ENCODE assay signal across 8 cellular contexts in the genomic region with DNA sequence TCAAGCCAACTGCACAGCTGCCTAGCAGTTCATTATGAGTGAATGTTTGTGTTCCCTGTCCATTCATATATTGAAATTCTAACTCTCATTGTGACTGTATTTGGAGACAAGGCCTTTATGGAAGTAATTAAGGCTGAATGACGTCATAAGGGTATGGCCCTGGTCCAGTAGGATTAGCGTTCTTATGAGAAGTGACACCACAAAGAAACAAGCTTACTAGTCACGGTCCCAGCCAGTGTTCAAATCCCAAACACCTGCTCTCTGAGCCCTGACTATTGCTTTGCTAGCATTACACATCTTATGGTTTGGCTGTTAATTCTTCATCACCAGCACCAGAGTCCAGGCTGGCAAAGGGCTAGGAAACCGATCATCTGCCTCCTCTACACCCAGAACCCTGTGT. TPM values are rescaled to one million over a fixed set of nuclear protein-coding genes. Genes with fewer than 3 reads are reported as not detected.
A peak's percentile ranks its signal among the peaks of the same experiment; 100 is the strongest.
DNase-seq lines count a peak whose midpoint lies in the region; ATAC-seq and TF ChIP-seq lines count a peak whose summit lies in the region.

No MANE protein-coding gene starts in this region.

- peak overlapping the region; percentile 97 for H3K27ac Mint-ChIP-seq in HFFc6
- peak overlapping the region; percentile 96 for H3K27ac Mint-ChIP-seq in activated naive CD8-positive, alpha-beta T cell

- peaks cover 11% of the 10 kb centered on the region for H3K36me3 Mint-ChIP-seq in HFFc6 (ENCODE audit: low read depth)
- no peaks in the 10 kb centered on the region for H3K36me3 Mint-ChIP-seq in activated naive CD8-positive, alpha-beta T cell

- TF ChIP-seq CTCF in HFFc6 (IDR thresholded peaks at IDR 0.05) (no peak), lower lobe of right lung (IDR thresholded peaks at IDR 0.05) (no peak)

- ATAC-seq in lower lobe of right lung: no peak
- ATAC-seq in HG03457 (IDR thresholded peaks at IDR 0.05; ENCODE audit: unreplicated experiment): no peak
- no peak for ATAC-seq in GM18870 (IDR thresholded peaks at IDR 0.05; ENCODE audit: unreplicated experiment)
- ATAC-seq in HG02885 (IDR thresholded peaks at IDR 0.05; ENCODE audit: poor library complexity, unreplicated experiment): no peak

- H3K27me3 ChIP-seq in lower lobe of right lung (ENCODE audit: low read depth): no peaks in the 10 kb centered on the region

- H3K36me3 ChIP-seq in lower lobe of right lung: peaks cover 9% of the 10 kb centered on the region

- H3K4me3 Mint-ChIP-seq in HFFc6: peak overlapping the region; percentile 99
- peak overlapping the region; percentile 98 for H3K4me3 Mint-ChIP-seq in activated naive CD8-positive, alpha-beta T cell

- no peaks in the 10 kb centered on the region for H3K9me3 ChIP-seq in lower lobe of right lung

- no peaks in the 10 kb centered on the region for H3K9me3 Mint-ChIP-seq in HFFc6
- no peaks in the 10 kb centered on the region for H3K9me3 Mint-ChIP-seq in activated naive CD8-positive, alpha-beta T cell (ENCODE audit: low read depth)

- no peaks in the 10 kb centered on the region for H3K27me3 Mint-ChIP-seq in HFFc6 (ENCODE audit: insufficient read depth)
- no peaks in the 10 kb centered on the region for H3K27me3 Mint-ChIP-seq in activated naive CD8-positive, alpha-beta T cell

- intact Hi-C loops in lower lobe of right lung (cut with DNase I): no loop called here

- peaks cover 24% of the 10 kb centered on the region for H3K4me1 ChIP-seq in lower lobe of right lung

- DNase-seq in AG20443 (ENCODE audit: low spot score) (peak; percentile 65), HFFc6 (peak; percentile 81), lower lobe of right lung (no peak), cerebellum (ENCODE audit: low spot score) (no peak)

- H3K4me3 ChIP-seq in lower lobe of right lung: peak overlapping the region; percentile 99

- peaks cover 36% of the 10 kb centered on the region for H3K4me1 Mint-ChIP-seq in HFFc6 (ENCODE audit: low read depth)
- H3K4me1 Mint-ChIP-seq in activated naive CD8-positive, alpha-beta T cell (ENCODE audit: low read depth): peaks cover 35% of the 10 kb centered on the region

- H3K27ac ChIP-seq in lower lobe of right lung: peak overlapping the region; percentile 97

RNA-seq across cellular contexts. Expression of a gene that starts 2.2 kb away (rescaled TPM):
- total RNA-seq in HFFc6 (2021; fragmentation: NEBNext Ultra II Directional; extraction: Animal tissue kit (Norgen Biotek cat#: 25700)): 10 to 100 TPM; 15.0 to 24.5 (median 17.5) TPM
- 8.2 TPM for total RNA-seq in lower lobe of right lung
- 9.3 TPM for total RNA-seq in cerebellum

RNA-seq across cellular contexts. Expression of a gene that starts 2.4 kb away (rescaled TPM):
- total RNA-seq in HFFc6 (2021; fragmentation: NEBNext Ultra II Directional; extraction: Animal tissue kit (Norgen Biotek cat#: 25700)): 10 to 100 TPM; 13.0 to 16.3 (median 14.7) TPM
- 23.1 TPM for total RNA-seq in lower lobe of right lung
- 16.7 TPM for total RNA-seq in cerebellum

RNA-seq across cellular contexts. Expression of a gene that starts 16.9 kb away (rescaled TPM):
- total RNA-seq in HFFc6 (2021; fragmentation: NEBNext Ultra II Directional; extraction: Animal tissue kit (Norgen Biotek cat#: 25700)): 1 to 10 TPM in 5 of 6 experiments, under 1 TPM in 1; 0.85 to 2.6 (median 1.4) TPM
- total RNA-seq in lower lobe of right lung (2.4 TPM), cerebellum (5.0 TPM)

RNA-seq across cellular contexts. Expression of a gene that starts 22.7 kb away (rescaled TPM):
- total RNA-seq in HFFc6 (2021; fragmentation: NEBNext Ultra II Directional; extraction: Animal tissue kit (Norgen Biotek cat#: 25700)): 100 to 1,000 TPM; 123 to 184 (median 130) TPM
- total RNA-seq in lower lobe of right lung: 65.6 TPM
- 41.4 TPM for total RNA-seq in cerebellum

RNA-seq across cellular contexts. Expression of a gene that starts 36.3 kb away (rescaled TPM):
- total RNA-seq in HFFc6 (2021; fragmentation: NEBNext Ultra II Directional; extraction: Animal tissue kit (Norgen Biotek cat#: 25700)): 10 to 100 TPM; 56.8 to 64.8 (median 59.4) TPM
- total RNA-seq in lower lobe of right lung (37.6 TPM), cerebellum (16.9 TPM)

Comparison
In these comparisons a context has a peak if more than half of its experiments do, and no peak if none do; other contexts are left out.
1. DNase-seq: peak in AG20443 (single experiment) and HFFc6 (single experiment); none in lower lobe of right lung (single experiment) and cerebellum (single experiment).